ENCODE assay signal across 14 cellular contexts in the genomic region with DNA sequence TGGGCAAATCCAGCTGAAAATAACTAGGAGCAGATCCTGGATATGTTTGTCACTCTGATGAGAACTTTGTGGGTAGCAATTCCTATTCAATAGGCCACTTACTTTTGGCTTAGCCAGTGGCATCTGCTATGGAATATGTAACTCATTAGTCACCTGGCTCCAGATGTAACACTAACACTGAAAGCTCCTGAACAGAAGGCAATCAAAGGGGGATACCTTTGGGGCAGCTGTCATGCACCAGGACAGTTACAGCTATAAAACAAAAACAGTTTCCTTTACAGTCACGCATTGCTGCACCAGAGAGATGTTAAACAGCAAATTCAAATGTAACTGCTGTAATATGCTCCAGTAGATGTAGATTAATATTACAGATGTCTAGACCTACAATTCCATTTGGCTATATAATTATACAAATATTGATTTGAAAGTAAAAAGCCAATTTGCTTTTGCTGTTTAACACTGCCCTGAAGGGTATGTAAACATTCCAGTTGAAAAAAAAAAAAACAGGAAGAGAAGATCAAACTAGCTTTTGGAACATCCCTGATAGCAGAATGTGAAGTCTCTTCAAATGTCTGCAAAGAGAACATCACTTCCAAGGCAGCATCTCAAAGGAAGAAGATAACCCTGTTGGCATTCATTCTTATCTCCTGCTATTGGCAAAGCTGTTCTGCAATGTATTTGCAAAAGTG. TPM values are rescaled to one million over a fixed set of nuclear protein-coding genes. Genes with fewer than 3 reads are reported as not detected.
A peak's percentile ranks its signal among the peaks of the same experiment; 100 is the strongest.
DNase-seq lines count a peak whose midpoint lies in the region; ATAC-seq and TF ChIP-seq lines count a peak whose summit lies in the region.
"Had no signal": no experiment of that assay in that cellular context is flagged by ENCODE, and none has a peak within 500 bp of the region (broad histone marks: within the 10 kb centered on the region; RNA-seq: fewer than 3 reads in every experiment).

No MANE protein-coding gene starts in this region.

- H2BK5ac ChIP-seq in mesenchymal stem cell (ENCODE audit: low read depth, low read length, poor library complexity, severe bottlenecking) = no peak overlapping the region

- no peak overlapping the region for H2AFZ ChIP-seq in mesenchymal stem cell (ENCODE audit: low read depth, low read length)

- no peak overlapping the region for H3K18ac ChIP-seq in mesenchymal stem cell (ENCODE audit: low read depth in 1 of 2, low read length in 2 of 2)

- no CpG with 5 or more reads among the region's 1 CpG for WGBS in mesenchymal stem cell

- H4K91ac ChIP-seq in mesenchymal stem cell (ENCODE audit: low read length) = no peak overlapping the region

- no peak overlapping the region for H3K14ac ChIP-seq in mesenchymal stem cell (ENCODE audit: low read length in 2 of 2)

- no peak for ATAC-seq in HG03342 (IDR thresholded peaks at IDR 0.05; ENCODE audit: unreplicated experiment)
- ATAC-seq in HG02970 (IDR thresholded peaks at IDR 0.05; ENCODE audit: low FRiP score, unreplicated experiment) = no peak

- H3K79me1 ChIP-seq in mesenchymal stem cell (replicated peaks; ENCODE audit: low read length, poor library complexity, severe bottlenecking) = peaks cover 25% of the 10 kb centered on the region

- no peak overlapping the region for H2BK120ac ChIP-seq in mesenchymal stem cell (ENCODE audit: low read depth, low read length)

- H3K23ac ChIP-seq in mesenchymal stem cell (ENCODE audit: low read length in 2 of 2) = no peak overlapping the region

- DNase-seq in DMS79 (lab: John Stamatoyannopoulos, UW) = peak; percentile 4
- peak; percentile 69 for DNase-seq in LHCN-M2 (ENCODE audit: low read depth)
- peak; percentile 33 for DNase-seq in mesenchymal stem cell
- no peak for DNase-seq in globus pallidus (ENCODE audit: low spot score)
- DNase-seq in NCI-H1092 (lab: John Stamatoyannopoulos, UW) = no peak
- DNase-seq: CD8-positive, alpha-beta memory T cell; occipital lobe; stimulated activated CD4-positive, alpha-beta T cell treated with anti-CD3 and anti-CD28 coated beads, Interleukin-2, amount 100 ng/mL, for 48 hours had no signal

- H3K36me3 ChIP-seq in mesenchymal stem cell (ENCODE audit: control insufficient read depth in 1 of 2, insufficient read depth in 2 of 2, low read depth in 1 of 2, low read length in 2 of 2) = peaks cover 6 to 8% of the 10 kb centered on the region in 2 experiments
- H3K36me3 ChIP-seq: ascending aorta had no signal

- H3K9ac ChIP-seq in mesenchymal stem cell (ENCODE audit: low read length) = no peak overlapping the region

- H3K27me3 ChIP-seq in mesenchymal stem cell (ENCODE audit: control insufficient read depth in 1 of 2, insufficient read depth in 1 of 2, low read length in 2 of 2) = no peaks in the 10 kb centered on the region
- H3K27me3 ChIP-seq: ascending aorta had no signal

- no peak overlapping the region for H2BK15ac ChIP-seq in mesenchymal stem cell (ENCODE audit: low read depth, poor library complexity, severe bottlenecking)

- no peak overlapping the region for H2AK5ac ChIP-seq in mesenchymal stem cell (ENCODE audit: low read length, severe bottlenecking)

- no peak overlapping the region for H3K4ac ChIP-seq in mesenchymal stem cell (ENCODE audit: low read depth in 1 of 2, low read length in 2 of 2)

- H3K27ac ChIP-seq in VCaP = peak overlapping the region; percentile 53
- H3K27ac ChIP-seq in mesenchymal stem cell (ENCODE audit: low read length, poor library complexity, severe bottlenecking) = peak overlapping the region; percentile 37
- H3K27ac ChIP-seq: ascending aorta, epithelial cell of prostate had no signal

- no peak overlapping the region for H3K4me2 ChIP-seq in mesenchymal stem cell (ENCODE audit: low read length, poor library complexity, severe bottlenecking)

- H4K8ac ChIP-seq in mesenchymal stem cell (ENCODE audit: low read length) = no peak overlapping the region

- no peak overlapping the region for H2BK12ac ChIP-seq in mesenchymal stem cell (ENCODE audit: low read length in 2 of 2)

- peaks cover 6% of the 10 kb centered on the region for H3K4me1 ChIP-seq in mesenchymal stem cell (ENCODE audit: control insufficient read depth, insufficient read depth, low read depth, low read length)
- H3K4me1 ChIP-seq: ascending aorta had no signal

- H3K9me3 ChIP-seq in mesenchymal stem cell (ENCODE audit: control insufficient read depth, low read length) = no peaks in the 10 kb centered on the region
- H3K9me3 ChIP-seq: ascending aorta had no signal

- TF ChIP-seq CTCF in VCaP (conservative IDR thresholded peaks at IDR 0.05) = no peak

- H3K4me3 ChIP-seq in mesenchymal stem cell (ENCODE audit: insufficient read depth in 1 of 2, low read depth in 1 of 2, low read length in 2 of 2) = no peak overlapping the region
- H3K4me3 ChIP-seq: ascending aorta had no signal

RNA-seq across cellular contexts. Expression of a gene that starts 18.4 kb away (rescaled TPM):
- 167 and 177 TPM in 2 replicates for total RNA-seq in LHCN-M2 (2014; rRNA removed)
- 75.2 TPM for polyA plus RNA-seq in LHCN-M2 (2012)
- 12.0 TPM for polyA plus RNA-seq in mesenchymal stem cell (2013, experiment 1 of 2)
- polyA plus RNA-seq in mesenchymal stem cell (2013, experiment 2 of 2) = 13.2 TPM

RNA-seq across cellular contexts. Expression of a gene that starts 34.2 kb away (rescaled TPM):
- total RNA-seq in LHCN-M2 (2014; rRNA removed) = not detected in 2 replicates
- not detected for polyA plus RNA-seq in LHCN-M2 (2012)
- not detected for polyA plus RNA-seq in mesenchymal stem cell (2013, experiment 1 of 2)
- not detected for polyA plus RNA-seq in mesenchymal stem cell (2013, experiment 2 of 2)
- total RNA-seq: ascending aorta; CD8-positive, alpha-beta memory T cell; T-helper 2 cell treated with Interferon-gamma antibody and Interleukin-4, amounts not matched to agents 100 ng/mL and 5 ng/mL, for 36 hours had no signal
- polyA plus RNA-seq: CD8-positive, alpha-beta memory T cell had no signal

RNA-seq across cellular contexts. Expression of a gene that starts 45.2 kb away (rescaled TPM):
- total RNA-seq in LHCN-M2 (2014; rRNA removed) = 0.11 TPM in 1 of 2 replicates, not detected in the other
- polyA plus RNA-seq in LHCN-M2 (2012) = not detected
- polyA plus RNA-seq in mesenchymal stem cell (2013, experiment 1 of 2) = 0.03 TPM
- not detected for polyA plus RNA-seq in mesenchymal stem cell (2013, experiment 2 of 2)
- total RNA-seq: ascending aorta; CD8-positive, alpha-beta memory T cell; T-helper 2 cell treated with Interferon-gamma antibody and Interleukin-4, amounts not matched to agents 100 ng/mL and 5 ng/mL, for 36 hours had no signal
- polyA plus RNA-seq: CD8-positive, alpha-beta memory T cell had no signal

RNA-seq across cellular contexts. Expression of a gene that starts 50.5 kb away (rescaled TPM):
- 1.2 and 4.3 TPM in 2 replicates for total RNA-seq in LHCN-M2 (2014; rRNA removed)
- polyA plus RNA-seq in LHCN-M2 (2012) = 2.9 TPM
- polyA plus RNA-seq in mesenchymal stem cell (2013, experiment 1 of 2) = 6.4 TPM
- 6.0 TPM for polyA plus RNA-seq in mesenchymal stem cell (2013, experiment 2 of 2)
- total RNA-seq: ascending aorta had no signal

RNA-seq across cellular contexts. Expression of a gene that starts 56.4 kb away (rescaled TPM):
- not detected in 2 replicates for total RNA-seq in LHCN-M2 (2014; rRNA removed)
- not detected for polyA plus RNA-seq in LHCN-M2 (2012)
- polyA plus RNA-seq in mesenchymal stem cell (2013, experiment 1 of 2) = not detected
- polyA plus RNA-seq in mesenchymal stem cell (2013, experiment 2 of 2) = not detected
- total RNA-seq: ascending aorta; CD8-positive, alpha-beta memory T cell; occipital lobe; T-helper 2 cell treated with Interferon-gamma antibody and Interleukin-4, amounts not matched to agents 100 ng/mL and 5 ng/mL, for 36 hours had no signal
- polyA plus RNA-seq: CD8-positive, alpha-beta memory T cell had no signal

Comparison
In these comparisons a context has a peak if more than half of its experiments do, and no peak if none do; other contexts are left out.
1. DNase-seq: peak in DMS79 (single experiment), LHCN-M2 (single experiment) and mesenchymal stem cell (single experiment); none in globus pallidus (single experiment) and NCI-H1092 (single experiment).